Comparison of ENCODE assay signal across 22 cellular contexts in the genomic region with DNA sequence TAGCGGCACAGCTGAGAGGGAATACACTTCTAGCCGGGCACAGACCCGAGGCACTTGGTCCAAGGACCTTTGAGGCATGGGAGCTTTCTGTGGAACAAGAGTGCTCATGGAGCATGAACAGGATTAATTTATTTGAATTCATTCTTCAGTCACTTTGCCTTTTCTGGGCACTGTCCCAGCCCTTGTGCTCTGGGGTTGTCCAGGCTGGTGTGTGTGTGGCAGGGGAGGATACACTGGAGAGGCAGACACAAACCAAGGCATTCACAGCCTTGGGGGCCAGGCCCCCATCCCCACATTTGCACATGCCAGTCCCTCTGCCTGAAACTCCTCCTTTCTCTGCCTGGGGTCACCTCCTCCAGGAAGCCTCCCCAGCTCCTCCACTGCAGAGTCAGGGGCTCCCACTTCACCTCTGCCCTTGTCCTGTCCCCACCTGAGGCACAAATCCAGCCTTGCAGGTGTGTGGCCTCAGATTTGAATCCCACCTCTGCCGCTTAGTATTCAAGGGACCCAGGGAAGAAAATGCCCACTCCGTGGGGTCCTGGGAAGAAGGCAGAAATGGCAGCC. TPM values are rescaled to one million over a fixed set of nuclear protein-coding genes. Genes with fewer than 3 reads are reported as not detected.
DNase-seq lines count a peak whose midpoint lies in the region; ATAC-seq and TF ChIP-seq lines count a peak whose summit lies in the region.
"Had no signal": no experiment of that assay in that cellular context is flagged by ENCODE, and none has a peak within 500 bp of the region (broad histone marks: within the 10 kb centered on the region; RNA-seq: fewer than 3 reads in every experiment).

No MANE protein-coding gene starts in this region.

- H3K27ac Mint-ChIP-seq in stimulated activated naive CD8-positive, alpha-beta T cell treated with anti-CD3 and anti-CD28 coated beads, Interleukin-15, amount 100 ng/mL, for 72 hours, result peak overlapping the region; percentile 54 to 61
- H3K27ac Mint-ChIP-seq in neural progenitor cell, result peak overlapping the region; percentile 42
- peak overlapping the region in 1 of 8 donors; percentile 38 for H3K27ac Mint-ChIP-seq in CD8-positive, alpha-beta memory T cell

- H3F3A ChIP-seq in neural progenitor cell (ENCODE audit: low read depth), result no peaks in the 10 kb centered on the region

- no peaks in the 10 kb centered on the region for H3K4me1 Mint-ChIP-seq in stimulated activated naive CD8-positive, alpha-beta T cell treated with anti-CD3 and anti-CD28 coated beads, Interleukin-15, amount 100 ng/mL, for 72 hours
- H3K4me1 Mint-ChIP-seq in neural progenitor cell, result peaks cover under 1% of the 10 kb centered on the region
- H3K4me1 Mint-ChIP-seq in CD8-positive, alpha-beta memory T cell, result peaks cover 0 to 8% (median 4%) of the 10 kb centered on the region in 3 donors

- no peaks in the 10 kb centered on the region for H3K79me2 ChIP-seq in neural progenitor cell (ENCODE audit: low read depth)

- no peaks in the 10 kb centered on the region for H3K27me3 Mint-ChIP-seq in stimulated activated naive CD8-positive, alpha-beta T cell treated with anti-CD3 and anti-CD28 coated beads, Interleukin-15, amount 100 ng/mL, for 72 hours
- no peaks in the 10 kb centered on the region for H3K27me3 Mint-ChIP-seq in neural progenitor cell (ENCODE audit: insufficient read depth, low read depth)
- peaks cover 0 to 2% of the 10 kb centered on the region in 2 donors for H3K27me3 Mint-ChIP-seq in CD8-positive, alpha-beta memory T cell

- no peak overlapping the region for H2AFZ ChIP-seq in neural progenitor cell (replicated peaks)

- CTCF ChIA-PET in CD8-positive, alpha-beta memory T cell (lab: Charles Lee), result interaction anchor here (1.9 kb wide), 1 partner anchor 56 kb away, joined by 6 read pairs; a partner anchor contains a TSS

- peaks cover 0 to 1% of the 10 kb centered on the region in 2 donors for H3K9me3 Mint-ChIP-seq in stimulated activated naive CD8-positive, alpha-beta T cell treated with anti-CD3 and anti-CD28 coated beads, Interleukin-15, amount 100 ng/mL, for 72 hours
- H3K9me3 Mint-ChIP-seq in neural progenitor cell, result no peaks in the 10 kb centered on the region
- H3K9me3 Mint-ChIP-seq in CD8-positive, alpha-beta memory T cell, result no peaks in the 10 kb centered on the region
- H3K9me3 Mint-ChIP-seq: H9 had no signal

- no peak overlapping the region for H3K4me3 Mint-ChIP-seq in stimulated activated naive CD8-positive, alpha-beta T cell treated with anti-CD3 and anti-CD28 coated beads, Interleukin-15, amount 100 ng/mL, for 72 hours
- H3K4me3 Mint-ChIP-seq in neural progenitor cell, result no peak overlapping the region
- H3K4me3 Mint-ChIP-seq in CD8-positive, alpha-beta memory T cell, result no peak overlapping the region
- H3K4me3 Mint-ChIP-seq: H9 had no signal

- DNase-seq in stimulated activated naive CD8-positive, alpha-beta T cell treated with anti-CD3 and anti-CD28 coated beads, Interleukin-15, amount 100 ng/mL, for 72 hours, result no peak
- DNase-seq in stimulated activated naive CD8-positive, alpha-beta T cell treated with anti-CD3 and anti-CD28 coated beads, Interleukin-15, Interleukin-2, amounts not matched to agents 100 U/mL and 50 U/mL, for 24 hours, result no peak
- DNase-seq in globus pallidus (ENCODE audit: low spot score) (peak; percentile 72), neural progenitor cell (ENCODE audit: low spot score) (no peak), left colon (no peak)
- no peak for DNase-seq in activated CD4-positive, CD25-positive, alpha-beta regulatory T cell treated with anti-CD3 and anti-CD28 coated beads, Interleukin-2, amount 50 U/mL, for 72 hours
- no peak for DNase-seq in CD8-positive, alpha-beta memory T cell
- DNase-seq: 8988T, DMS153, EL, H9, IMR-90, Kasumi-1, MM.1S, NCI-H1092 treated with DMSO at 0.1 percent for 48 hours, NCI-H2081 treated with DMSO at 0.1 percent for 48 hours, NCI-H2227 treated with DMSO at 0.1 percent for 48 hours, NCI-H524 treated with DMSO at 0.1 percent for 48 hours had no signal

- H3K4me2 ChIP-seq in neural progenitor cell, result no peak overlapping the region
- H3K4me2 ChIP-seq: BLaER1 had no signal

- TF ChIP-seq CTCF in neural progenitor cell (IDR thresholded peaks at IDR 0.05), result no peak

- no peaks in the 10 kb centered on the region for H3K36me3 Mint-ChIP-seq in neural progenitor cell
- no peaks in the 10 kb centered on the region for H3K36me3 Mint-ChIP-seq in CD8-positive, alpha-beta memory T cell

- intact Hi-C loops in left colon (cut with DNase I, micrococcal nuclease), result no loop called here

- no peak overlapping the region for H3K9ac ChIP-seq in neural progenitor cell
- H3K9ac ChIP-seq: BLaER1 had no signal

- no peak overlapping the region for H3K27ac ChIP-seq in neural progenitor cell
- no peak overlapping the region for H3K27ac ChIP-seq in CD8-positive, alpha-beta memory T cell (ENCODE audit: low read depth, low read length)
- H3K27ac ChIP-seq: BLaER1 had no signal

- ATAC-seq in stimulated activated naive CD8-positive, alpha-beta T cell treated with anti-CD3 and anti-CD28 coated beads, Interleukin-15, amount 100 ng/mL, for 72 hours, result no peak
- ATAC-seq in stimulated activated naive CD8-positive, alpha-beta T cell treated with anti-CD3 and anti-CD28 coated beads, Interleukin-15, Interleukin-2, amounts not matched to agents 100 U/mL and 50 U/mL, for 24 hours, result no peak
- ATAC-seq in HG02970 (IDR thresholded peaks at IDR 0.05; ENCODE audit: low FRiP score, unreplicated experiment), result no peak
- ATAC-seq in left colon, result no peak
- ATAC-seq: Panc1, Right ventricle myocardium inferior had no signal

- H3K36me3 ChIP-seq in neural progenitor cell, result no peaks in the 10 kb centered on the region
- no peaks in the 10 kb centered on the region for H3K36me3 ChIP-seq in CD8-positive, alpha-beta memory T cell (ENCODE audit: insufficient read depth, low read length)
- H3K36me3 ChIP-seq: BLaER1 had no signal

- POLR2A ChIA-PET in CD8-positive, alpha-beta memory T cell (lab: Charles Lee), result no interaction called here

- no peaks in the 10 kb centered on the region for H3K27me3 ChIP-seq in neural progenitor cell
- no peaks in the 10 kb centered on the region for H3K27me3 ChIP-seq in CD8-positive, alpha-beta memory T cell (ENCODE audit: insufficient read depth, low read length, poor library complexity, severe bottlenecking)
- H3K27me3 ChIP-seq: BLaER1 had no signal

- H3K4me1 ChIP-seq in neural progenitor cell, result no peaks in the 10 kb centered on the region
- H3K4me1 ChIP-seq in CD8-positive, alpha-beta memory T cell (ENCODE audit: insufficient read depth, low read length), result no peaks in the 10 kb centered on the region

- H3K9me3 ChIP-seq in neural progenitor cell (ENCODE audit: low read depth), result no peaks in the 10 kb centered on the region
- H3K9me3 ChIP-seq in CD8-positive, alpha-beta memory T cell (ENCODE audit: low read length), result no peaks in the 10 kb centered on the region
- H3K9me3 ChIP-seq: BLaER1 had no signal

- H3K4me3 ChIP-seq in neural progenitor cell, result no peak overlapping the region
- no peak overlapping the region for H3K4me3 ChIP-seq in CD8-positive, alpha-beta memory T cell (ENCODE audit: low read length)
- H3K4me3 ChIP-seq: BLaER1 had no signal

- no peaks in the 10 kb centered on the region for H4K20me1 ChIP-seq in neural progenitor cell (ENCODE audit: low read depth)
- H4K20me1 ChIP-seq: BLaER1 had no signal

RNA-seq across cellular contexts. Expression of a gene that starts 55.5 kb away (rescaled TPM):
- total RNA-seq in neural progenitor cell (ENCODE audit: low replicate concordance) (0.97 and 2.7 TPM in 2 replicates), left colon (1 to 10 TPM; 4.8 to 5.8 TPM)
- under 1 TPM; 0.20 to 0.31 TPM for total RNA-seq in CD8-positive, alpha-beta memory T cell
- polyA plus RNA-seq in CD8-positive, alpha-beta memory T cell, result 0.06 TPM
- total RNA-seq: IMR-90 had no signal
